Comparison of ENCODE assay signal across 10 cellular contexts in the genomic region with DNA sequence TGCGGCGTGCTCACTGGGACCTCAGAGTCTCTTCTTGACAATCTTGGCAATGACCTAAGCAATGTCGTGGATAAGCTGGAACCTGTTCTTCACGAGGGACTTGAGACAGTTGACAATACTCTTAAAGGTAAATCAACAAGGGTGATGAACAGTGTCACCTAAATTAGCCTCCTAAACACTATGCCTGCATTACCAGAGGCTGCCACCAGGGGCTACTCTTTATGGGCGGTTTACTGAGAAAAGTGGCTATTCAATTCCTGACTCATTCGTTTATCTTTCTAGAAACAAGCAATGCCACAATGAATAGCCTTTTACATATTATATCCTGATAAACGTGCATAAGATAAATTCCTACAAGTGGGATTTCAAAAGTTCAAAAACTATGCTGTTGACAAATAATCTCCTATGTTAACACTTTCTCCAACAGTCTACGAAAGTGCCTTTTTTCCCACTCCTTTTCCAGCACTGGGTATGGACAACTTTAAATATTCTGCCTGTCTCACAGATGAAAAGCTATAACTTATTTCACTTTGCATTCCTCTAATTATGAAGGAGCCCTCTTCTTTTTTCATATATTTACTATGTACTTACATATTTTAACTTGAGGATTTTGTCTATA. TPM values are rescaled to one million over a fixed set of nuclear protein-coding genes. Genes with fewer than 3 reads are reported as not detected.
DNase-seq lines count a peak whose midpoint lies in the region; ATAC-seq, FAIRE-seq and TF ChIP-seq lines count a peak whose summit lies in the region.
"Had no signal": no experiment of that assay in that cellular context is flagged by ENCODE, and none has a peak within 500 bp of the region (broad histone marks: within the 10 kb centered on the region; RNA-seq: fewer than 3 reads in every experiment).

No MANE protein-coding gene starts in this region.

- peaks cover 0 to 6% (median 0%) of the 10 kb centered on the region in 3 donors for H3K9me3 ChIP-seq in body of pancreas

- intact Hi-C loops in body of pancreas (cut with DNase I) = no loop called here

- no peak overlapping the region for H3K27ac Mint-ChIP-seq in endothelial cell (ENCODE audit: unreplicated experiment)
- H3K27ac Mint-ChIP-seq: stimulated activated naive B cell treated with anti-CD40 and anti-IgM and Interleukin-4, amounts not matched to agents 10 μg/mL and 1 μg/mL and 100 μg/mL, for 72 hours had no signal

- ATAC-seq in body of pancreas = no peak
- ATAC-seq: stimulated activated naive B cell treated with anti-CD40 and anti-IgM and Interleukin-4, amounts not matched to agents 10 μg/mL and 1 μg/mL and 100 μg/mL, for 72 hours had no signal

- no peaks in the 10 kb centered on the region for H3K36me3 ChIP-seq in body of pancreas (replicated peaks in 1 of 2; ENCODE audit: insufficient read depth in 1 of 2, low read depth in 2 of 2)

- H3K27ac ChIP-seq in body of pancreas = no peak overlapping the region
- H3K27ac ChIP-seq: dorsolateral prefrontal cortex had no signal

- no peaks in the 10 kb centered on the region for H3K4me1 Mint-ChIP-seq in endothelial cell (ENCODE audit: unreplicated experiment)
- H3K4me1 Mint-ChIP-seq: stimulated activated naive B cell treated with anti-CD40 and anti-IgM and Interleukin-4, amounts not matched to agents 10 μg/mL and 1 μg/mL and 100 μg/mL, for 72 hours had no signal

- WGBS in body of pancreas, 2 donors = 43 to 49% methylated on average over 8 of the region's 8 CpGs

- no peak for FAIRE-seq in GM12892 (lab: Jason Lieb, UNC)

- TF ChIP-seq POLR2A in NB4 (IDR thresholded peaks at IDR 0.05; ENCODE audit: extremely low read depth, insufficient read length) = no peak
- no peak for TF ChIP-seq POLR2A in GM12892 (IDR thresholded peaks at IDR 0.05; ENCODE audit: low read depth, low read length)
- no peak for TF ChIP-seq POLR2A in body of pancreas (IDR thresholded peaks at IDR 0.05)

- H3K4me3 ChIP-seq in NB4 (ENCODE audit: low read depth, low read length) (no peak overlapping the region), body of pancreas (no peak overlapping the region)
- H3K4me3 ChIP-seq: dorsolateral prefrontal cortex had no signal

- H3K4me3 Mint-ChIP-seq in endothelial cell (ENCODE audit: unreplicated experiment) = no peak overlapping the region
- H3K4me3 Mint-ChIP-seq: stimulated activated naive B cell treated with anti-CD40 and anti-IgM and Interleukin-4, amounts not matched to agents 10 μg/mL and 1 μg/mL and 100 μg/mL, for 72 hours had no signal

- H3K36me3 Mint-ChIP-seq in endothelial cell (ENCODE audit: low read depth, unreplicated experiment) = peaks cover 5% of the 10 kb centered on the region

- TF ChIP-seq CTCF in NB4 (IDR thresholded peaks at IDR 0.05; ENCODE audit: low read depth, low read length) (peak; percentile 77), endothelial cell (IDR thresholded peaks at IDR 0.05; ENCODE audit: unreplicated experiment) (peak; percentile 90), body of pancreas (IDR thresholded peaks at IDR 0.05) (peak in 3 of 7 experiments; percentile 9 to 19 (median 14))

- H3K4me1 ChIP-seq in body of pancreas = no peaks in the 10 kb centered on the region

- H3K27me3 Mint-ChIP-seq in endothelial cell (ENCODE audit: unreplicated experiment) = peaks cover 2% of the 10 kb centered on the region

- peak; percentile 57 to 62 for DNase-seq in activated CD4-positive, alpha-beta T cell treated with anti-CD3 and anti-CD28 coated beads, Interleukin-2, amount 50 U/mL, for 48 hours
- DNase-seq in activated CD4-positive, alpha-beta T cell treated with anti-CD3 and anti-CD28 coated beads, Interleukin-2, amount 50 U/mL, for 1 hour = no peak
- DNase-seq in NB4 (ENCODE audit: low read depth) (peak; percentile 31), endothelial cell (ENCODE audit: low spot score) (no peak), GM12892 (ENCODE audit: insufficient read length) (no peak), cerebellar cortex (ENCODE audit: low spot score) (no peak), body of pancreas (no peak)
- DNase-seq in stimulated activated CD4-positive, alpha-beta T cell treated with anti-CD3 and anti-CD28 coated beads, Interleukin-1b, Interleukin-23, amount 100 ng/mL, for 24 hours (ENCODE audit: low read depth in 4 of 4, low spot score in 1 of 4) = peak in 3 of 4 experiments; percentile 12 to 15 (median 13)
- DNase-seq: dorsolateral prefrontal cortex; stimulated activated naive B cell treated with anti-CD40 and anti-IgM and Interleukin-4, amounts not matched to agents 10 μg/mL and 1 μg/mL and 100 μg/mL, for 72 hours had no signal

- no peaks in the 10 kb centered on the region for H3K9me3 Mint-ChIP-seq in endothelial cell (ENCODE audit: unreplicated experiment)

- no peaks in the 10 kb centered on the region for H3K27me3 ChIP-seq in body of pancreas

RNA-seq across cellular contexts. Expression of a gene that starts 1.3 kb away (rescaled TPM):
- not detected for total RNA-seq in endothelial cell (ENCODE audit: unreplicated experiment)
- polyA plus RNA-seq in GM12892 (2012; ENCODE audit: missing spikeins) = not detected
- not detected for total RNA-seq in body of pancreas

RNA-seq across cellular contexts. Expression of a gene that starts 47.9 kb away (rescaled TPM):
- total RNA-seq in endothelial cell (ENCODE audit: unreplicated experiment) (not detected), body of pancreas (not detected)
- not detected for polyA plus RNA-seq in GM12892 (2012; ENCODE audit: missing spikeins)
- total RNA-seq: dorsolateral prefrontal cortex had no signal

Comparison
In these comparisons a context has a peak if more than half of its experiments do, and no peak if none do; other contexts are left out.
1. DNase-seq: peak in activated CD4-positive, alpha-beta T cell treated with anti-CD3 and anti-CD28 coated beads, Interleukin-2, amount 50 U/mL, for 48 hours (2 of 2), NB4 (single experiment) and stimulated activated CD4-positive, alpha-beta T cell treated with anti-CD3 and anti-CD28 coated beads, Interleukin-1b, Interleukin-23, amount 100 ng/mL, for 24 hours (3 of 4); none in activated CD4-positive, alpha-beta T cell treated with anti-CD3 and anti-CD28 coated beads, Interleukin-2, amount 50 U/mL, for 1 hour (single experiment), endothelial cell (single experiment), GM12892 (single experiment), cerebellar cortex (single experiment) and body of pancreas (0 of 4).